In genomic region chr15:90869601-90870353, GRCh38 we compare ENCODE assay signal across 8 cellular contexts. TPM values are rescaled to one million over a fixed set of nuclear protein-coding genes. Genes with fewer than 3 reads are reported as not detected.
A peak's percentile ranks its signal among the peaks of the same experiment; 100 is the strongest.
DNase-seq lines count a peak whose midpoint lies in the region; ATAC-seq and TF ChIP-seq lines count a peak whose summit lies in the region.

No MANE protein-coding gene starts in this region.

- peak; percentile 28 to 63 (median 29) for DNase-seq in NCI-H1417 (lab: John Stamatoyannopoulos, UW)
- DNase-seq in NCI-H1417 treated with DMSO at 0.1 percent for 48 hours (lab: John Stamatoyannopoulos, UW), result no peak
- DNase-seq in adipocyte (ENCODE audit: low read depth), result peak; percentile 85
- DNase-seq in left ventricle myocardium inferior, result peak; percentile 83
- peak; percentile 89 for DNase-seq in pulmonary artery endothelial cell (ENCODE audit: low read depth, low spot score)

- H3K4me2 ChIP-seq in OCI-LY3 (ENCODE audit: low read length), result peak overlapping the region; percentile 98

- peaks cover 29% of the 10 kb centered on the region for H3K4me1 ChIP-seq in OCI-LY3 (ENCODE audit: low read length)
- peaks cover 44% of the 10 kb centered on the region for H3K4me1 ChIP-seq in adipocyte (ENCODE audit: control insufficient read depth, insufficient read depth, low read length)
- H3K4me1 ChIP-seq in left ventricle myocardium inferior, result peaks cover 74% of the 10 kb centered on the region

- no peak overlapping the region for H3K4me3 ChIP-seq in OCI-LY3 (ENCODE audit: low read length)
- H3K4me3 ChIP-seq in adipocyte (ENCODE audit: low read length), result peak overlapping the region; percentile 94
- H3K4me3 ChIP-seq in left ventricle myocardium inferior, result peak overlapping the region; percentile 93

- no peak overlapping the region for H3K9ac ChIP-seq in OCI-LY3 (ENCODE audit: low read length)
- peak overlapping the region; percentile 99 for H3K9ac ChIP-seq in adipocyte (ENCODE audit: low read length)

- peaks cover 16% of the 10 kb centered on the region for H3K79me2 ChIP-seq in OCI-LY3 (ENCODE audit: low read length)

- intact Hi-C loops in left ventricle myocardium inferior (cut with micrococcal nuclease), result loop anchor here (10.0 kb wide), 1 partner anchor 55 kb away; no protein-coding TSS in a partner anchor

- H3K27me3 ChIP-seq in OCI-LY3 (ENCODE audit: low read depth, low read length), result peaks cover 18% of the 10 kb centered on the region
- no peaks in the 10 kb centered on the region for H3K27me3 ChIP-seq in adipocyte (replicated peaks; ENCODE audit: control insufficient read depth, insufficient read depth, low read length)
- H3K27me3 ChIP-seq in left ventricle myocardium inferior (ENCODE audit: low read depth), result no peaks in the 10 kb centered on the region

- TF ChIP-seq CTCF in OCI-LY3 (IDR thresholded peaks at IDR 0.05; ENCODE audit: low read depth, low read length), result no peak
- TF ChIP-seq CTCF in left ventricle myocardium inferior (IDR thresholded peaks at IDR 0.05; ENCODE audit: borderline replicate concordance), result no peak

- no peak overlapping the region for H3K27ac ChIP-seq in OCI-LY3 (ENCODE audit: low read length)
- H3K27ac ChIP-seq in left ventricle myocardium inferior (replicated peaks), result peak overlapping the region; percentile 98

- ATAC-seq in GM21360 (IDR thresholded peaks at IDR 0.05; ENCODE audit: unreplicated experiment) (no peak), HG02852 (IDR thresholded peaks at IDR 0.05; ENCODE audit: unreplicated experiment) (no peak)

- H3K36me3 ChIP-seq in OCI-LY3 (replicated peaks; ENCODE audit: low read depth, low read length) (no peaks in the 10 kb centered on the region), adipocyte (ENCODE audit: control insufficient read depth, insufficient read depth, low read length, severe bottlenecking) (no peaks in the 10 kb centered on the region), left ventricle myocardium inferior (no peaks in the 10 kb centered on the region)

- no peaks in the 10 kb centered on the region for H4K20me1 ChIP-seq in OCI-LY3 (ENCODE audit: insufficient read depth, low read length)

- no peak overlapping the region for H2AFZ ChIP-seq in OCI-LY3 (ENCODE audit: low read depth, low read length)

- H3K9me3 ChIP-seq in OCI-LY3 (ENCODE audit: insufficient read depth, low read length) (no peaks in the 10 kb centered on the region), adipocyte (ENCODE audit: control insufficient read depth, low read length) (no peaks in the 10 kb centered on the region), left ventricle myocardium inferior (replicated peaks) (no peaks in the 10 kb centered on the region)

RNA-seq across cellular contexts. Expression of gene FURIN, which starts 1.4 kb away (rescaled TPM):
- total RNA-seq in left ventricle myocardium inferior (42.7 TPM), pulmonary artery endothelial cell (69.8 and 73.1 TPM in 2 replicates)

RNA-seq across cellular contexts. Expression of gene FES, which starts 14.5 kb away (rescaled TPM):
- 11.9 TPM for total RNA-seq in left ventricle myocardium inferior
- 60.5 and 76.2 TPM in 2 replicates for total RNA-seq in pulmonary artery endothelial cell

RNA-seq across cellular contexts. Expression of gene MAN2A2, which starts 33.3 kb away (rescaled TPM):
- 95.4 TPM for total RNA-seq in left ventricle myocardium inferior
- 19.8 and 31.8 TPM in 2 replicates for total RNA-seq in pulmonary artery endothelial cell
